ENCODE assay signal across 27 cellular contexts in the genomic region with DNA sequence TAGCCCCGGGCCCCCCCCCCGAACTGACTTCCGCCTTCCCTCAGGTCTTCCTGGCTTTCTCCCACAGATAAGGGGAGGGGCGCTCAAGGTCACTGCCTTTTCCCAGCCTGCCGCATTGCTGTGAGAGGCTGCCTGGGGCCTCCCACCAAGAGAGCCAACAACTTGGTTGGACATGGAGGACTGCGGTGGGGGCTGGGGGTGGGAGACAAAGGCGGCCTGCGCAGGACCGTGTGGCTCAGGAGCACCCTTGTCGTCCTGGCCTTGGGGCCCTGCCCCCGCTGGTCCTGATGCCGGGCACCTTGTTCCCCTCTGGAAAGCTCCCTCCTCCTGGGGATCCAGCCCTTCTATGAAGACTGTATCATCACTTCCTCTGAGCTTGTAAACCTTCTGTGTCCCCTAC.
"Had no signal": no experiment of that assay in that cellular context is flagged by ENCODE, and none has a peak within 500 bp of the region (broad histone marks: within the 10 kb centered on the region; RNA-seq: fewer than 3 reads in every experiment).

No MANE protein-coding gene starts in this region.

- H3K9me3 ChIP-seq: mucosa of descending colon, prostate gland, right atrium auricular region, sigmoid colon, stomach, thyroid gland, vagina had no signal

- H3K27ac Mint-ChIP-seq: effector memory CD8-positive, alpha-beta T cell; immature natural killer cell; memory B cell; mesothelial cell of epicardium; naive B cell; natural killer cell treated with Interleukin-12 subunit alpha and Interleukin-12 subunit beta and Interleukin-15 and Interleukin-18, amount 100 ng/mL, for 72 hours; stimulated activated effector memory CD8-positive, alpha-beta T cell treated with anti-CD3 and anti-CD28 coated beads, Interleukin-12 subunit alpha, Interleukin-12 subunit beta, amount 100 ng/mL, for 72 hours had no signal

- H3K4me3 ChIP-seq: lung, mucosa of descending colon, prostate gland, right atrium auricular region, sigmoid colon, stomach, thyroid gland, vagina had no signal

- H3K4me1 Mint-ChIP-seq: immature natural killer cell; memory B cell; naive B cell; stimulated activated effector memory CD8-positive, alpha-beta T cell treated with anti-CD3 and anti-CD28 coated beads, Interleukin-12 subunit alpha, Interleukin-12 subunit beta, amount 100 ng/mL, for 72 hours had no signal

- H3K9me3 Mint-ChIP-seq: effector memory CD8-positive, alpha-beta T cell; immature natural killer cell; mesothelial cell of epicardium; natural killer cell treated with Interleukin-12 subunit alpha and Interleukin-12 subunit beta and Interleukin-15 and Interleukin-18, amount 100 ng/mL, for 72 hours; neural crest cell; stimulated activated effector memory CD8-positive, alpha-beta T cell treated with anti-CD3 and anti-CD28 coated beads, Interleukin-12 subunit alpha, Interleukin-12 subunit beta, amount 100 ng/mL, for 72 hours had no signal

- H3K27ac ChIP-seq: prostate gland, right atrium auricular region, sigmoid colon, stomach, thyroid gland, vagina had no signal

- H3K27me3 ChIP-seq: right atrium auricular region, sigmoid colon, thyroid gland, vagina had no signal

- H3K36me3 ChIP-seq: prostate gland, right atrium auricular region, sigmoid colon, stomach, thyroid gland, vagina had no signal

- FAIRE-seq: endometrium, frontal cortex, keratinocyte had no signal

- ATAC-seq: effector memory CD8-positive, alpha-beta T cell; left lobe of liver; mucosa of descending colon; natural killer cell treated with Interleukin-12 subunit alpha and Interleukin-12 subunit beta and Interleukin-15 and Interleukin-18, amount 100 ng/mL, for 72 hours; stimulated activated effector memory CD8-positive, alpha-beta T cell treated with anti-CD3 and anti-CD28 coated beads, Interleukin-12 subunit alpha, Interleukin-12 subunit beta, amount 100 ng/mL, for 72 hours had no signal

- H3K36me3 Mint-ChIP-seq: immature natural killer cell; memory B cell; mesothelial cell of epicardium; naive B cell; natural killer cell treated with Interleukin-12 subunit alpha and Interleukin-12 subunit beta and Interleukin-15 and Interleukin-18, amount 100 ng/mL, for 72 hours; stimulated activated effector memory CD8-positive, alpha-beta T cell treated with anti-CD3 and anti-CD28 coated beads, Interleukin-12 subunit alpha, Interleukin-12 subunit beta, amount 100 ng/mL, for 72 hours had no signal

- DNase-seq: cortex of kidney; effector memory CD8-positive, alpha-beta T cell; hypothalamus; immature natural killer cell; mucosa of descending colon; naive B cell; nucleus accumbens; sigmoid colon; stimulated activated CD4-positive, alpha-beta T cell treated with anti-CD3 and anti-CD28 coated beads, Interleukin-2, amount 100 ng/mL, for 24 hours; stimulated activated CD4-positive, alpha-beta T cell treated with anti-CD3 and anti-CD28 coated beads, Interleukin-4, amount 100 ng/mL, for 24 hours; stimulated activated naive CD4-positive, alpha-beta T cell treated with Interleukin-2 at 50 U/mL for 16 hours; stomach; thyroid gland; trophoblast cell had no signal

- H3K4me3 Mint-ChIP-seq: effector memory CD8-positive, alpha-beta T cell; immature natural killer cell; memory B cell; mesothelial cell of epicardium; naive B cell; natural killer cell treated with Interleukin-12 subunit alpha and Interleukin-12 subunit beta and Interleukin-15 and Interleukin-18, amount 100 ng/mL, for 72 hours; neural crest cell; stimulated activated effector memory CD8-positive, alpha-beta T cell treated with anti-CD3 and anti-CD28 coated beads, Interleukin-12 subunit alpha, Interleukin-12 subunit beta, amount 100 ng/mL, for 72 hours had no signal

- H3K4me1 ChIP-seq: prostate gland, right atrium auricular region, stomach, thyroid gland, vagina had no signal
